Comparison of ENCODE assay signal across 2 cellular contexts in the genomic region with DNA sequence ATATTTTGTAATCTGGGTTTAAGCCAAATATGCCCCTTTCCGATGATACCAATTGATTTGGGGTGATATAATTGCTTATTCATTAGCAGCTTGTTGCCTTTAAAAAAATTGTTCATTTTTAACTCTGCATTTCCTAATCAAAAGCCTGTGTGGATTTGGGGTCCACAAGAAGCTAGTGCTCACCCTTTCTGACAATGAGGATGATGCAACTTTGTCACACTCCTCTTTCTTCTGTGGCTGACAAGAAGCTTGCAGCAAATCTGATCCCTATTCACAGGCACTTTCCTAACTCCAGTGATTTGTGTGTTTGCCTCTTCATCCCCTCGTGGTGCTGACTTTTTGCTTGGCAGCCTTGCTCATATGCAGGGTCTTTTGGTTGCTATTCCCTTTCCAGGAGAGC.
TF ChIP-seq lines count a peak whose summit lies in the region.

No MANE protein-coding gene starts in this region.

TF ChIP-seq in IMR-90, 13 proteins besides CTCF, POLR2A, EP300 and RAD21:
- TF ChIP-seq, protein P1, sequence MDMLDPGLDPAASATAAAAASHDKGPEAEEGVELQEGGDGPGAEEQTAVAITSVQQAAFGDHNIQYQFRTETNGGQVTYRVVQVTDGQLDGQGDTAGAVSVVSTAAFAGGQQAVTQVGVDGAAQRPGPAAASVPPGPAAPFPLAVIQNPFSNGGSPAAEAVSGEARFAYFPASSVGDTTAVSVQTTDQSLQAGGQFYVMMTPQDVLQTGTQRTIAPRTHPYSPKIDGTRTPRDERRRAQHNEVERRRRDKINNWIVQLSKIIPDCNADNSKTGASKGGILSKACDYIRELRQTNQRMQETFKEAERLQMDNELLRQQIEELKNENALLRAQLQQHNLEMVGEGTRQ (IDR thresholded peaks at IDR 0.05; ENCODE audit: low read depth, low read length): no peak
- TF ChIP-seq BHLHE40 (IDR thresholded peaks at IDR 0.05; ENCODE audit: low read depth, low read length): no peak
- peak; percentile 31 for TF ChIP-seq CEBPB (IDR thresholded peaks at IDR 0.05; ENCODE audit: low read depth, low read length)
- TF ChIP-seq CHD1 (IDR thresholded peaks at IDR 0.05; ENCODE audit: low read depth, low read length): no peak

TF ChIP-seq in K562, 482 proteins besides CTCF, POLR2A, EP300 and RAD21:
- TF ChIP-seq CEBPG (CRISPR knock-in tag; IDR thresholded peaks at IDR 0.05) (no peak), CEBPG (tag; conservative IDR thresholded peaks at IDR 0.05 in 1 of 2, IDR thresholded peaks at IDR 0.05 in 1 of 2) (peak in 1 of 2 experiments; percentile 49; a peak in 1 of 4 replicates), ZNF584 (CRISPR knock-in tag; IDR thresholded peaks at IDR 0.05; ENCODE audit: low read depth) (no peak)
- TF ChIP-seq, protein P2, sequence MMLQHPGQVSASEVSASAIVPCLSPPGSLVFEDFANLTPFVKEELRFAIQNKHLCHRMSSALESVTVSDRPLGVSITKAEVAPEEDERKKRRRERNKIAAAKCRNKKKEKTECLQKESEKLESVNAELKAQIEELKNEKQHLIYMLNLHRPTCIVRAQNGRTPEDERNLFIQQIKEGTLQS (IDR thresholded peaks at IDR 0.05): peak; percentile 63; the same call in 1 of the 2 replicates
- TF ChIP-seq, protein P2 (CRISPR knock-in tag; conservative IDR thresholded peaks at IDR 0.05): no peak
- TF ChIP-seq, protein P3, sequence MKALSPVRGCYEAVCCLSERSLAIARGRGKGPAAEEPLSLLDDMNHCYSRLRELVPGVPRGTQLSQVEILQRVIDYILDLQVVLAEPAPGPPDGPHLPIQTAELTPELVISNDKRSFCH (CRISPR knock-in tag; IDR thresholded peaks at IDR 0.05): no peak
- TF ChIP-seq, protein P3 (tag; IDR thresholded peaks at IDR 0.05): no peak
